In the genomic region with DNA sequence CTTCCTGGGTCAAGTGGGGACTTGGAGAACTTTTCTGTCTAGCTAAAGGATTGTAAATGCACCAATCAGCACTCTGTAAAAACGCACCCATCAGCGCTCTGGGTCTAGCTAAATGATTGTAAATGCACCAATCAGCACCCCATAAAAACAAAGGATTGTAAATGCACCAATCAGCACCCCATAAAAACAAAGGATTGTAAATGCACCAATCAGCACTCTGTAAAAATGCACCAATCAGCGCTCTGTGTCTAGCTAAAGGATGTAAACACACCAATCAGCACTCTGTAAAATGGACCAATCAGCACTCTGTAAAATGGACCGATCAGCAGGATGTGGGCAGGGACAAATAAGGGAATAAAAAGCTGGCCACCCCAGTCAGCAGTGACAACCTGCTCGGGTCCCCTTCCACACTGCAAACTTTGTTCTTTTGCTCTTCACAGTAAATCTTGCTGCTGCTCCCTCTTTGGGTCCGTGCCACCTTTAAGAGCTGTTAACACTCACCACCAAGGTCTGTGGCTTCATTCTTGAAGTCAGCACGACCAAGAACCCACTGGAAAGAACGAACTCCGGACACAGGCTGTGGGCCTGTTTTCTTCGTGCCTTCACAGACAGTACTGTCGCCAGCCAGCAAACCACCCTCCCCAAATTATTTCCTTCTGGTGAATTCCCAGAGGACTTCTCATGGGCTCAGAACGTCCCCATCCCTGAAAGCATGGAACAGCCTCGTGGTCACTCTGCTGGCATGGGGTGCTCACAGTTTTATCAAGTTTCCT, we compare ENCODE assay signal across 14 cellular contexts. TPM values are rescaled to one million over a fixed set of nuclear protein-coding genes. Genes with fewer than 3 reads are reported as not detected.
DNase-seq lines count a peak whose midpoint lies in the region; ATAC-seq and TF ChIP-seq lines count a peak whose summit lies in the region.
"Not testable (repeated sequence)": the region's sequence is repeated elsewhere in the genome, so short reads cannot be mapped to it uniquely, and the experiment has no call there.
"Had no signal": no experiment of that assay in that cellular context is flagged by ENCODE, and none has a peak within 500 bp of the region (broad histone marks: within the 10 kb centered on the region; RNA-seq: fewer than 3 reads in every experiment).

No MANE protein-coding gene starts in this region.

- TF ChIP-seq CTCF in GM23338 (conservative IDR thresholded peaks at IDR 0.05; ENCODE audit: low read depth in 2 of 2); foreskin keratinocyte (conservative IDR thresholded peaks at IDR 0.05): not testable (repeated sequence)

- not testable (repeated sequence) for H3K9me3 Mint-ChIP-seq in GM23338; T-helper 2 cell treated with Interferon-gamma antibody and Interleukin-4, amounts not matched to agents 5 μg/mL and 100 μg/mL, for 36 hours; activated CD8-positive, alpha-beta T cell treated with anti-CD3 and anti-CD28 coated beads, Interleukin-2, amount 10 ng/mL, durations not matched to agents 7 days and 5 days (ENCODE audit: insufficient read depth); activated naive CD8-positive, alpha-beta T cell treated with anti-CD3 and anti-CD28 coated beads for 36 hours; stimulated activated effector memory CD8-positive, alpha-beta T cell treated with anti-CD3 and anti-CD28 coated beads, Interleukin-12 subunit alpha, Interleukin-12 subunit beta, amount 100 ng/mL, for 72 hours

- ATAC-seq in GM23338; activated CD8-positive, alpha-beta T cell treated with anti-CD3 and anti-CD28 coated beads, Interleukin-2, amount 10 ng/mL, durations not matched to agents 7 days and 5 days; stimulated activated effector memory CD8-positive, alpha-beta T cell treated with anti-CD3 and anti-CD28 coated beads, Interleukin-12 subunit alpha, Interleukin-12 subunit beta, amount 100 ng/mL, for 72 hours: not testable (repeated sequence)
- peak; percentile 9 for ATAC-seq in foreskin keratinocyte

- not testable (repeated sequence) for H3K9me3 ChIP-seq in BLaER1; mucosa of stomach (ENCODE audit: control insufficient read depth, low read length)

- H3K36me3 Mint-ChIP-seq in GM23338 (ENCODE audit: low read depth); T-helper 2 cell treated with Interferon-gamma antibody and Interleukin-4, amounts not matched to agents 5 μg/mL and 100 μg/mL, for 36 hours (ENCODE audit: low read depth); activated CD8-positive, alpha-beta T cell treated with anti-CD3 and anti-CD28 coated beads, Interleukin-2, amount 10 ng/mL, durations not matched to agents 7 days and 5 days (ENCODE audit: low read depth); activated naive CD8-positive, alpha-beta T cell treated with anti-CD3 and anti-CD28 coated beads for 36 hours; stimulated activated effector memory CD8-positive, alpha-beta T cell treated with anti-CD3 and anti-CD28 coated beads, Interleukin-12 subunit alpha, Interleukin-12 subunit beta, amount 100 ng/mL, for 72 hours: not testable (repeated sequence)

- peak overlapping the region; percentile 85 for H3K27ac ChIP-seq in BLaER1
- not testable (repeated sequence) for H3K27ac ChIP-seq in GM23338 (ENCODE audit: low read depth); foreskin keratinocyte

- H2AFZ ChIP-seq in GM23338 = peak overlapping the region; percentile 98; the same call in 1 of the 2 replicates

- H3K9ac ChIP-seq in BLaER1 = peak overlapping the region; percentile 53
- not testable (repeated sequence) for H3K9ac ChIP-seq in mucosa of stomach (ENCODE audit: low read length)

- not testable (repeated sequence) for H3K4me3 Mint-ChIP-seq in GM23338; activated naive CD8-positive, alpha-beta T cell treated with anti-CD3 and anti-CD28 coated beads for 36 hours
- H3K4me3 Mint-ChIP-seq in T-helper 2 cell treated with Interferon-gamma antibody and Interleukin-4, amounts not matched to agents 5 μg/mL and 100 μg/mL, for 36 hours = peak overlapping the region; percentile 66
- H3K4me3 Mint-ChIP-seq in activated CD8-positive, alpha-beta T cell treated with anti-CD3 and anti-CD28 coated beads, Interleukin-2, amount 10 ng/mL, durations not matched to agents 7 days and 5 days = peak overlapping the region; percentile 58
- H3K4me3 Mint-ChIP-seq in stimulated activated effector memory CD8-positive, alpha-beta T cell treated with anti-CD3 and anti-CD28 coated beads, Interleukin-12 subunit alpha, Interleukin-12 subunit beta, amount 100 ng/mL, for 72 hours = peak overlapping the region; percentile 42

- not testable (repeated sequence) for H3K36me3 ChIP-seq in BLaER1; GM23338 (ENCODE audit: insufficient read depth); mucosa of stomach (ENCODE audit: control insufficient read depth, insufficient read depth, low read length)

- H4K20me1 ChIP-seq in BLaER1; GM23338 (replicated peaks; ENCODE audit: insufficient read depth): not testable (repeated sequence)

- peak overlapping the region; percentile 97 for H3K4me2 ChIP-seq in BLaER1
- not testable (repeated sequence) for H3K4me2 ChIP-seq in GM23338

- not testable (repeated sequence) for H3K9me2 ChIP-seq in GM23338 (ENCODE audit: insufficient read depth)

- H3K4me3 ChIP-seq in BLaER1 = peak overlapping the region; percentile 31
- not testable (repeated sequence) for H3K4me3 ChIP-seq in GM23338
- H3K4me3 ChIP-seq in mucosa of stomach (ENCODE audit: low read length) = peak overlapping the region; percentile 14

- not testable (repeated sequence) for H3K27me3 Mint-ChIP-seq in GM23338 (ENCODE audit: insufficient read depth, low read depth, poor library complexity); T-helper 2 cell treated with Interferon-gamma antibody and Interleukin-4, amounts not matched to agents 5 μg/mL and 100 μg/mL, for 36 hours (ENCODE audit: low read depth); activated CD8-positive, alpha-beta T cell treated with anti-CD3 and anti-CD28 coated beads, Interleukin-2, amount 10 ng/mL, durations not matched to agents 7 days and 5 days (ENCODE audit: low read depth); activated naive CD8-positive, alpha-beta T cell treated with anti-CD3 and anti-CD28 coated beads for 36 hours

- POLR2A ChIA-PET in activated CD8-positive, alpha-beta T cell treated with anti-CD3 and anti-CD28 coated beads, Interleukin-2, amount 10 ng/mL, durations not matched to agents 7 days and 5 days (lab: Charles Lee) = interaction anchor here (1.1 to 6.3 kb wide), 9 partner anchors 16 to 281 kb away, joined by 3 to 55 read pairs (median 4); partner anchors contain the start of genes COPG1 and RAB43

- peaks cover 74% of the 10 kb centered on the region for H3K4me1 ChIP-seq in BLaER1
- not testable (repeated sequence) for H3K4me1 ChIP-seq in GM23338 (ENCODE audit: insufficient read depth); foreskin keratinocyte
- peaks cover 27% of the 10 kb centered on the region for H3K4me1 ChIP-seq in mucosa of stomach (ENCODE audit: control insufficient read depth, insufficient read depth, low read length)

- not testable (repeated sequence) for H3K79me2 ChIP-seq in GM23338 (replicated peaks; ENCODE audit: insufficient read depth)

- H3K4me1 Mint-ChIP-seq in GM23338; T-helper 2 cell treated with Interferon-gamma antibody and Interleukin-4, amounts not matched to agents 5 μg/mL and 100 μg/mL, for 36 hours (ENCODE audit: low read depth); stimulated activated effector memory CD8-positive, alpha-beta T cell treated with anti-CD3 and anti-CD28 coated beads, Interleukin-12 subunit alpha, Interleukin-12 subunit beta, amount 100 ng/mL, for 72 hours: not testable (repeated sequence)
- H3K4me1 Mint-ChIP-seq in activated CD8-positive, alpha-beta T cell treated with anti-CD3 and anti-CD28 coated beads, Interleukin-2, amount 10 ng/mL, durations not matched to agents 7 days and 5 days (ENCODE audit: low read depth) = peaks cover 25% of the 10 kb centered on the region
- H3K4me1 Mint-ChIP-seq in activated naive CD8-positive, alpha-beta T cell treated with anti-CD3 and anti-CD28 coated beads for 36 hours = peaks cover 25% of the 10 kb centered on the region

- H3K27ac Mint-ChIP-seq in GM23338; T-helper 2 cell treated with Interferon-gamma antibody and Interleukin-4, amounts not matched to agents 5 μg/mL and 100 μg/mL, for 36 hours; activated CD8-positive, alpha-beta T cell treated with anti-CD3 and anti-CD28 coated beads, Interleukin-2, amount 10 ng/mL, durations not matched to agents 7 days and 5 days; stimulated activated effector memory CD8-positive, alpha-beta T cell treated with anti-CD3 and anti-CD28 coated beads, Interleukin-12 subunit alpha, Interleukin-12 subunit beta, amount 100 ng/mL, for 72 hours: not testable (repeated sequence)
- H3K27ac Mint-ChIP-seq in activated naive CD8-positive, alpha-beta T cell treated with anti-CD3 and anti-CD28 coated beads for 36 hours = peak overlapping the region; percentile 28

- not testable (repeated sequence) for DNase-seq in GM23338 (ENCODE audit: low spot score); T-helper 2 cell treated with Interferon-gamma antibody and Interleukin-4, amounts not matched to agents 5 μg/mL and 100 μg/mL, for 36 hours (ENCODE audit: low spot score); activated CD8-positive, alpha-beta T cell treated with anti-CD3 and anti-CD28 coated beads, Interleukin-2, amount 10 ng/mL, durations not matched to agents 7 days and 5 days; activated naive CD8-positive, alpha-beta T cell treated with anti-CD3 and anti-CD28 coated beads for 36 hours; foreskin keratinocyte; stimulated activated effector memory CD8-positive, alpha-beta T cell treated with anti-CD3 and anti-CD28 coated beads, Interleukin-12 subunit alpha, Interleukin-12 subunit beta, amount 100 ng/mL, for 72 hours (ENCODE audit: low spot score in 2 of 2)

- not testable (repeated sequence) for H3F3A ChIP-seq in GM23338 (replicated peaks; ENCODE audit: low read depth)

- H3K27me3 ChIP-seq in BLaER1; GM23338 (ENCODE audit: insufficient read depth); foreskin keratinocyte; mucosa of stomach (ENCODE audit: control insufficient read depth, insufficient read depth, low read length): not testable (repeated sequence)

- CTCF ChIA-PET in activated CD8-positive, alpha-beta T cell treated with anti-CD3 and anti-CD28 coated beads, Interleukin-2, amount 10 ng/mL, durations not matched to agents 7 days and 5 days (lab: Charles Lee) = interaction anchor here (0.8 to 8.8 kb wide), 12 partner anchors 17 to 247 kb away, joined by 3 to 116 read pairs (median 10); partner anchors contain the start of gene RAB43

RNA-seq across cellular contexts. Expression of gene GP9, which starts 8.9 kb away (rescaled TPM):
- total RNA-seq in GM23338 (2014; rRNA removed; shearing (Covaris generic)) = not detected in 2 replicates
- polyA plus RNA-seq in GM23338 (2016; fragmentation: Nextera tagmentation; extraction: Ambion mirVana) = not detected in 2 replicates
- total RNA-seq in activated CD8-positive, alpha-beta T cell treated with anti-CD3 and anti-CD28 coated beads, Interleukin-2, amount 10 ng/mL, durations not matched to agents 7 days and 5 days = not detected
- not detected for total RNA-seq in activated naive CD8-positive, alpha-beta T cell treated with anti-CD3 and anti-CD28 coated beads for 36 hours
- total RNA-seq in foreskin keratinocyte = not detected in 2 replicates
- polyA plus RNA-seq in foreskin keratinocyte = not detected in 2 replicates
- total RNA-seq: CD8-positive, alpha-beta memory T cell; IMR-90; PC-3; RPMI7951; SK-MEL-5 had no signal
- polyA plus RNA-seq: BJ; CD8-positive, alpha-beta memory T cell; IMR-90 had no signal

RNA-seq across cellular contexts. Expression of gene RAB43, which starts 52.1 kb away (rescaled TPM):
- 32.5 and 37.0 TPM in 2 replicates for total RNA-seq in GM23338 (2014; rRNA removed; shearing (Covaris generic))
- polyA plus RNA-seq in GM23338 (2016; fragmentation: Nextera tagmentation; extraction: Ambion mirVana) (5.7 and 7.3 TPM in 2 replicates), foreskin keratinocyte (5.9 and 7.8 TPM in 2 replicates)
- 10 to 100 TPM; 56.0 to 58.7 TPM for total RNA-seq in activated CD8-positive, alpha-beta T cell treated with anti-CD3 and anti-CD28 coated beads, Interleukin-2, amount 10 ng/mL, durations not matched to agents 7 days and 5 days
- total RNA-seq in activated naive CD8-positive, alpha-beta T cell treated with anti-CD3 and anti-CD28 coated beads for 36 hours = 10 to 100 TPM; 36.9 to 38.8 TPM
- 13.5 and 19.3 TPM in 2 replicates for total RNA-seq in foreskin keratinocyte
